ENCODE assay signal across 9 cellular contexts in genomic region chr11:116771935-116772334, GRCh38. TPM values are rescaled to one million over a fixed set of nuclear protein-coding genes. Genes with fewer than 3 reads are reported as not detected.
DNase-seq lines count a peak whose midpoint lies in the region; ATAC-seq and TF ChIP-seq lines count a peak whose summit lies in the region.
"Had no signal": no experiment of that assay in that cellular context is flagged by ENCODE, and none has a peak within 500 bp of the region (broad histone marks: within the 10 kb centered on the region; RNA-seq: fewer than 3 reads in every experiment).

No MANE protein-coding gene starts in this region.

- TF ChIP-seq CTCF in C4-2B (conservative IDR thresholded peaks at IDR 0.05) = no peak
- no peak for TF ChIP-seq CTCF in LNCaP clone FGC (IDR thresholded peaks at IDR 0.05; ENCODE audit: control insufficient read depth, extremely low read depth, insufficient read depth)
- TF ChIP-seq CTCF in neural cell (IDR thresholded peaks at IDR 0.05; ENCODE audit: poor library complexity, severe bottlenecking) = no peak
- TF ChIP-seq CTCF in omental fat pad (IDR thresholded peaks at IDR 0.05) = no peak

- DNase-seq in LNCaP clone FGC (ENCODE audit: low read depth) (no peak), omental fat pad (ENCODE audit: low spot score) (no peak), NCI-H2107 (lab: John Stamatoyannopoulos, UW) (no peak)
- DNase-seq: stimulated activated naive CD4-positive, alpha-beta T cell treated with Interleukin-2 at 50 U/mL for 16 hours had no signal

- peak overlapping the region; percentile 99 for H3K4me2 ChIP-seq in neural cell (ENCODE audit: low read length)

- peak overlapping the region; percentile 94 for H3K27ac ChIP-seq in C4-2B
- H3K27ac ChIP-seq in duodenal mucosa (ENCODE audit: low read depth, low read length) = no peak overlapping the region
- H3K27ac ChIP-seq in neural cell (ENCODE audit: low read length) = peak overlapping the region; percentile 77

- H3K9me3 ChIP-seq in duodenal mucosa (ENCODE audit: control insufficient read depth in 1 of 2, low read length in 2 of 2) (no peaks in the 10 kb centered on the region), neural cell (ENCODE audit: low read length) (no peaks in the 10 kb centered on the region)

- H3K4me3 ChIP-seq in LNCaP clone FGC (ENCODE audit: low read depth, low read length) (peak overlapping the region; percentile 98), duodenal mucosa (ENCODE audit: low read depth in 1 of 2, low read length in 2 of 2) (peak overlapping the region; percentile 93 to 94), neural cell (ENCODE audit: low read length) (peak overlapping the region; percentile 95)

- no peaks in the 10 kb centered on the region for H3F3A ChIP-seq in neural cell (ENCODE audit: insufficient read depth, low read length, poor library complexity, severe bottlenecking)

- ATAC-seq in GM21529 (IDR thresholded peaks at IDR 0.05; ENCODE audit: unreplicated experiment) (no peak), GM19395 (IDR thresholded peaks at IDR 0.05; ENCODE audit: unreplicated experiment) (no peak), omental fat pad (ENCODE audit: low FRiP score) (no peak)

- peak overlapping the region; percentile 87 to 88 for H3K9ac ChIP-seq in duodenal mucosa (ENCODE audit: low read depth in 1 of 2, low read length in 2 of 2)
- peak overlapping the region; percentile 83 for H3K9ac ChIP-seq in neural cell (ENCODE audit: low read length)

- H3K9me2 ChIP-seq in neural cell (ENCODE audit: insufficient read depth, low read length) = no peaks in the 10 kb centered on the region

- peaks cover 16% of the 10 kb centered on the region for H3K79me2 ChIP-seq in neural cell (replicated peaks; ENCODE audit: insufficient read depth, low read length)

- H3K27me3 ChIP-seq in duodenal mucosa (ENCODE audit: control insufficient read depth in 1 of 2, insufficient read depth in 2 of 2, low read length in 2 of 2) (no peaks in the 10 kb centered on the region), neural cell (ENCODE audit: insufficient read depth, low read depth, low read length) (no peaks in the 10 kb centered on the region)

- peak overlapping the region; percentile 75 for H2AFZ ChIP-seq in neural cell (ENCODE audit: low read depth, low read length)

- no peak for TF ChIP-seq RAD21 in neural cell (conservative IDR thresholded peaks at IDR 0.05)

- H4K20me1 ChIP-seq in neural cell (ENCODE audit: insufficient read depth) = no peaks in the 10 kb centered on the region

- peaks cover 0 to 9% of the 10 kb centered on the region in 2 donors for H3K36me3 ChIP-seq in duodenal mucosa (ENCODE audit: control insufficient read depth in 1 of 2, insufficient read depth in 2 of 2, low read length in 2 of 2)
- H3K36me3 ChIP-seq in neural cell (ENCODE audit: insufficient read depth, low read length) = no peaks in the 10 kb centered on the region

- peaks cover 11 to 19% of the 10 kb centered on the region in 2 donors for H3K4me1 ChIP-seq in duodenal mucosa (ENCODE audit: control insufficient read depth in 1 of 2, insufficient read depth in 2 of 2, low read length in 2 of 2)

- no peak for TF ChIP-seq EP300 in neural cell (conservative IDR thresholded peaks at IDR 0.05; ENCODE audit: poor library complexity, severe bottlenecking)

TF ChIP-seq in neural cell, 6 proteins besides CTCF, POLR2A, EP300 and RAD21:
- TF ChIP-seq REST (IDR thresholded peaks at IDR 0.05; ENCODE audit: borderline replicate concordance) (no peak), TAF1 (IDR thresholded peaks at IDR 0.05; ENCODE audit: low read depth) (no peak), SMC3 (conservative IDR thresholded peaks at IDR 0.05; ENCODE audit: poor library complexity) (no peak), MXI1 (conservative IDR thresholded peaks at IDR 0.05; ENCODE audit: poor library complexity, severe bottlenecking) (no peak), EZH2 (IDR thresholded peaks at IDR 0.05; ENCODE audit: borderline replicate concordance, insufficient read depth, low read length, poor library complexity, severe bottlenecking) (no peak), POLR2AphosphoS5 (IDR thresholded peaks at IDR 0.05) (no peak)

RNA-seq across cellular contexts. Expression of gene BUD13, which starts 0.9 kb away (rescaled TPM):
- 19.1 and 20.5 TPM in 2 replicates for polyA plus RNA-seq in neural cell
- polyA minus RNA-seq in neural cell = 22.6 and 25.6 TPM in 2 replicates
- total RNA-seq in omental fat pad = 10 to 100 TPM in 3 of 4 donors, 1 to 10 TPM in 1; 9.7 to 18.8 (median 12.0) TPM

RNA-seq across cellular contexts. Expression of gene ZPR1, which starts 15.9 kb away (rescaled TPM):
- 34.5 and 64.7 TPM in 2 replicates for polyA plus RNA-seq in neural cell
- polyA minus RNA-seq in neural cell = 37.3 and 41.6 TPM in 2 replicates
- total RNA-seq in omental fat pad = 10 to 100 TPM; 23.5 to 83.9 (median 54.6) TPM

RNA-seq across cellular contexts. Expression of gene APOA5, which starts 19.7 kb away (rescaled TPM):
- polyA plus RNA-seq in neural cell = not detected in 2 replicates
- not detected in 2 replicates for polyA minus RNA-seq in neural cell
- not detected for total RNA-seq in omental fat pad

RNA-seq across cellular contexts. Expression of gene APOA4, which starts 51.2 kb away (rescaled TPM):
- not detected in 2 replicates for polyA plus RNA-seq in neural cell
- not detected in 2 replicates for polyA minus RNA-seq in neural cell
- 1 to 10 TPM in 1 of 4 donors, not detected in 3; 1.1 TPM for total RNA-seq in omental fat pad

RNA-seq across cellular contexts. Expression of gene APOC3, which starts 57.8 kb away (rescaled TPM):
- polyA plus RNA-seq in neural cell = not detected in 2 replicates
- polyA minus RNA-seq in neural cell = not detected in 2 replicates
- total RNA-seq in omental fat pad = 1 to 10 TPM in 1 of 4 donors, not detected in 3; 3.5 TPM
